In the genomic region with DNA sequence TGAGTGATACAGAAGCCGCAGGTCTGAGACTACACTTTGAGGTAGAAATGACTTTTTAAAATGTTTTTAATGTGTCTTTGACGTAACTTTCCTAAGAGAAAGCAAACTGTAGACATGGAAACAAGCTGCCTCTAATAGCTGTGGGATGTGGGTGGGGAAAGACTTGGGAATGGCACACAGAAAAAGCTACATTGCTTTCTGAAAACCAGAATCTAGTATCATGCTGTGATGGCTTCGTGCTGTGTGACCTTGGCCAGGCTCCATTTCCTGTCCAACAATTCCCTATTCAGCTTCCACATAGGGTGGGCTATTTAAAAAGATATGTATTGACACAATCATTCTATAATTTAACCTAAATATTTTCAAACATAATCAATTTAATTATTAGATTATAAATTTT, we compare ENCODE assay signal across 19 cellular contexts.
"Had no signal": no experiment of that assay in that cellular context is flagged by ENCODE, and none has a peak within 500 bp of the region (broad histone marks: within the 10 kb centered on the region; RNA-seq: fewer than 3 reads in every experiment).

No MANE protein-coding gene starts in this region.

- H3K27me3 ChIP-seq: body of pancreas, colonic mucosa, sigmoid colon had no signal

- H3K9me3 ChIP-seq: body of pancreas, colonic mucosa, lower lobe of right lung, sigmoid colon had no signal

- DNase-seq: activated CD4-positive, alpha-beta memory T cell treated with anti-CD3 and anti-CD28 coated beads, Interleukin-2, amount 10 ng/mL, durations not matched to agents 7 days and 5 days; activated CD4-positive, alpha-beta T cell treated with anti-CD3 and anti-CD28 coated beads for 36 hours; activated CD8-positive, alpha-beta memory T cell treated with anti-CD3 and anti-CD28 coated beads, Interleukin-2, amount 10 ng/mL, durations not matched to agents 7 days and 5 days; amniotic stem cell; body of pancreas; central memory CD4-positive, alpha-beta T cell; colonic mucosa; endodermal cell; foreskin melanocyte; lower lobe of right lung; posterior cingulate gyrus; sigmoid colon; stimulated activated CD4-positive, alpha-beta T cell treated with anti-CD3 and anti-CD28 coated beads, Interleukin-4, amount 100 ng/mL, for 4 hours; stimulated activated naive B cell treated with anti-CD40 and anti-IgM and Interleukin-4, amounts not matched to agents 10 μg/mL and 1 μg/mL and 100 μg/mL, for 72 hours; T-helper 2 cell had no signal

- H3K4me1 Mint-ChIP-seq: activated CD4-positive, alpha-beta memory T cell treated with anti-CD3 and anti-CD28 coated beads, Interleukin-2, amount 10 ng/mL, durations not matched to agents 7 days and 5 days; activated CD4-positive, alpha-beta T cell treated with anti-CD3 and anti-CD28 coated beads for 36 hours; activated CD8-positive, alpha-beta memory T cell treated with anti-CD3 and anti-CD28 coated beads, Interleukin-2, amount 10 ng/mL, durations not matched to agents 7 days and 5 days; endodermal cell; nephron; stimulated activated naive B cell treated with anti-CD40 and anti-IgM and Interleukin-4, amounts not matched to agents 10 μg/mL and 1 μg/mL and 100 μg/mL, for 72 hours had no signal

- H3K4me1 ChIP-seq: body of pancreas, colonic mucosa, lower lobe of right lung, sigmoid colon had no signal

- H3K27ac Mint-ChIP-seq: activated CD4-positive, alpha-beta memory T cell treated with anti-CD3 and anti-CD28 coated beads, Interleukin-2, amount 10 ng/mL, durations not matched to agents 7 days and 5 days; activated CD4-positive, alpha-beta T cell treated with anti-CD3 and anti-CD28 coated beads for 36 hours; activated CD8-positive, alpha-beta memory T cell treated with anti-CD3 and anti-CD28 coated beads, Interleukin-2, amount 10 ng/mL, durations not matched to agents 7 days and 5 days; activated naive CD8-positive, alpha-beta T cell; endodermal cell; nephron; stimulated activated naive B cell treated with anti-CD40 and anti-IgM and Interleukin-4, amounts not matched to agents 10 μg/mL and 1 μg/mL and 100 μg/mL, for 72 hours; WTC11 had no signal

- ATAC-seq: activated CD4-positive, alpha-beta T cell treated with anti-CD3 and anti-CD28 coated beads for 36 hours; activated CD8-positive, alpha-beta memory T cell treated with anti-CD3 and anti-CD28 coated beads, Interleukin-2, amount 10 ng/mL, durations not matched to agents 7 days and 5 days; body of pancreas; lower lobe of right lung; stimulated activated naive B cell treated with anti-CD40 and anti-IgM and Interleukin-4, amounts not matched to agents 10 μg/mL and 1 μg/mL and 100 μg/mL, for 72 hours; WTC11 had no signal

- H3K4me3 ChIP-seq: body of pancreas, colonic mucosa, lower lobe of right lung, sigmoid colon had no signal

- H3K36me3 ChIP-seq: colonic mucosa, lower lobe of right lung, sigmoid colon had no signal

- H3K27ac ChIP-seq: body of pancreas, colonic mucosa, epithelial cell of prostate, lower lobe of right lung, sigmoid colon had no signal

- H3K4me3 Mint-ChIP-seq: activated CD4-positive, alpha-beta memory T cell treated with anti-CD3 and anti-CD28 coated beads, Interleukin-2, amount 10 ng/mL, durations not matched to agents 7 days and 5 days; activated CD4-positive, alpha-beta T cell treated with anti-CD3 and anti-CD28 coated beads for 36 hours; activated CD8-positive, alpha-beta memory T cell treated with anti-CD3 and anti-CD28 coated beads, Interleukin-2, amount 10 ng/mL, durations not matched to agents 7 days and 5 days; activated naive CD8-positive, alpha-beta T cell; endodermal cell; nephron; stimulated activated naive B cell treated with anti-CD40 and anti-IgM and Interleukin-4, amounts not matched to agents 10 μg/mL and 1 μg/mL and 100 μg/mL, for 72 hours; WTC11 had no signal

- H3K36me3 Mint-ChIP-seq: activated CD8-positive, alpha-beta memory T cell treated with anti-CD3 and anti-CD28 coated beads, Interleukin-2, amount 10 ng/mL, durations not matched to agents 7 days and 5 days; activated naive CD8-positive, alpha-beta T cell; stimulated activated naive B cell treated with anti-CD40 and anti-IgM and Interleukin-4, amounts not matched to agents 10 μg/mL and 1 μg/mL and 100 μg/mL, for 72 hours had no signal
